24 cellular contexts compared by ENCODE assay signal in genomic region chr9:121503443-121503842, GRCh38. TPM values are rescaled to one million over a fixed set of nuclear protein-coding genes. Genes with fewer than 3 reads are reported as not detected.
DNase-seq lines count a peak whose midpoint lies in the region; ATAC-seq, FAIRE-seq and TF ChIP-seq lines count a peak whose summit lies in the region.
"Had no signal": no experiment of that assay in that cellular context is flagged by ENCODE, and none has a peak within 500 bp of the region (broad histone marks: within the 10 kb centered on the region; RNA-seq: fewer than 3 reads in every experiment).

No MANE protein-coding gene starts in this region.

- H3K4me1 ChIP-seq in SK-N-SH (ENCODE audit: control insufficient read depth in 1 of 2, insufficient read depth in 2 of 2, low read depth in 1 of 2, low read length in 1 of 2): peaks cover 5 to 37% of the 10 kb centered on the region in 2 experiments; a peak in 3 of 4 replicates
- peaks cover 9% of the 10 kb centered on the region for H3K4me1 ChIP-seq in CD8-positive, alpha-beta T cell (ENCODE audit: insufficient read depth, low read length)

- POLR2A ChIA-PET in SK-N-SH (lab: Yijun Ruan, JAX): interaction anchor here (1.2 kb wide), 1 partner anchor 26 kb away, joined by 4 read pairs; no protein-coding TSS in a partner anchor
- POLR2A ChIA-PET in CD8-positive, alpha-beta T cell (lab: Charles Lee): no interaction called here

- no peak for FAIRE-seq in HTR-8/SVneo (lab: Jason Lieb, UNC)
- FAIRE-seq: HepG2 had no signal

- H3K36me3 ChIP-seq in SK-N-SH (replicated peaks in 1 of 2; ENCODE audit: control insufficient read depth in 1 of 2, insufficient read depth in 2 of 2, low read length in 1 of 2): no peaks in the 10 kb centered on the region
- H3K36me3 ChIP-seq in CD8-positive, alpha-beta T cell (ENCODE audit: insufficient read depth, low read length): no peaks in the 10 kb centered on the region
- H3K36me3 ChIP-seq: cardiac muscle cell, neural progenitor cell, upper lobe of left lung had no signal

- peaks cover 7% of the 10 kb centered on the region for H3F3A ChIP-seq in SK-N-SH (replicated peaks; ENCODE audit: insufficient read depth)

- peak overlapping the region; percentile 2 for H3K27ac Mint-ChIP-seq in endothelial cell (ENCODE audit: unreplicated experiment)
- peak overlapping the region; percentile 84 for H3K27ac Mint-ChIP-seq in osteocyte (ENCODE audit: unreplicated experiment)
- no peak overlapping the region for H3K27ac Mint-ChIP-seq in CD8-positive, alpha-beta T cell
- H3K27ac Mint-ChIP-seq: activated CD4-positive, alpha-beta memory T cell treated with anti-CD3 and anti-CD28 coated beads for 36 hours; WTC11 had no signal

- intact Hi-C loops in CD8-positive, alpha-beta T cell (cut with DNase I, micrococcal nuclease): no loop called here

- no peak for TF ChIP-seq EP300 in SK-N-SH (IDR thresholded peaks at IDR 0.05; ENCODE audit: borderline replicate concordance in 1 of 2, low read depth in 1 of 2, low read length in 1 of 2)

- ATAC-seq in CD8-positive, alpha-beta T cell: no peak
- ATAC-seq: HepG2, left cardiac atrium, Right ventricle myocardium inferior, WTC11 had no signal

- H3K36me3 Mint-ChIP-seq in endothelial cell (ENCODE audit: low read depth, unreplicated experiment) (no peaks in the 10 kb centered on the region), osteocyte (ENCODE audit: unreplicated experiment) (no peaks in the 10 kb centered on the region)
- H3K36me3 Mint-ChIP-seq in CD8-positive, alpha-beta T cell: no peaks in the 10 kb centered on the region
- H3K36me3 Mint-ChIP-seq: activated CD4-positive, alpha-beta memory T cell treated with anti-CD3 and anti-CD28 coated beads for 36 hours; neural progenitor cell; WTC11 had no signal

- peak overlapping the region; percentile 47; the same call in 1 of the 2 replicates for H3K4me2 ChIP-seq in SK-N-SH
- H3K4me2 ChIP-seq: neural progenitor cell had no signal

- peak; percentile 58 for DNase-seq in EH (ENCODE audit: low read depth)
- DNase-seq in SK-N-SH: peak; percentile 60
- DNase-seq in endothelial cell (ENCODE audit: low spot score): no peak
- DNase-seq in osteocyte (ENCODE audit: extremely low spot score, unreplicated experiment): no peak
- DNase-seq in CD8-positive, alpha-beta T cell: no peak
- DNase-seq in NCI-H446 (lab: John Stamatoyannopoulos, UW): no peak
- DNase-seq in mesenteric fat pad (ENCODE audit: low spot score): no peak
- no peak for DNase-seq in HTR-8/SVneo (ENCODE audit: insufficient read length, low spot score)
- DNase-seq: activated CD4-positive, alpha-beta memory T cell treated with anti-CD3 and anti-CD28 coated beads for 36 hours; AML-193; erythroblast; left cardiac atrium; NCI-H1417 treated with DMSO at 0.1 percent for 48 hours; NCI-H2171; NCI-H526 treated with DMSO at 0.1 percent for 48 hours; stimulated activated naive CD4-positive, alpha-beta T cell treated with Interleukin-2 at 50 U/mL for 16 hours; T-helper 1 cell; upper lobe of left lung had no signal

- peaks cover 2% of the 10 kb centered on the region for H3K27me3 Mint-ChIP-seq in endothelial cell (ENCODE audit: unreplicated experiment)
- H3K27me3 Mint-ChIP-seq in osteocyte (ENCODE audit: unreplicated experiment): peaks cover 29% of the 10 kb centered on the region
- H3K27me3 Mint-ChIP-seq in CD8-positive, alpha-beta T cell (ENCODE audit: low read depth): peaks cover 35% of the 10 kb centered on the region

- H3K9ac ChIP-seq in SK-N-SH: no peak overlapping the region
- H3K9ac ChIP-seq: neural progenitor cell had no signal

- WGBS in SK-N-SH (ENCODE audit: low lambda C conversion rate): 26% methylated on average over 3 of the region's 3 CpGs

- no peak overlapping the region for H3K4me3 Mint-ChIP-seq in endothelial cell (ENCODE audit: unreplicated experiment)
- peak overlapping the region; percentile 38 for H3K4me3 Mint-ChIP-seq in osteocyte (ENCODE audit: unreplicated experiment)
- H3K4me3 Mint-ChIP-seq in CD8-positive, alpha-beta T cell: no peak overlapping the region
- H3K4me3 Mint-ChIP-seq: activated CD4-positive, alpha-beta memory T cell treated with anti-CD3 and anti-CD28 coated beads for 36 hours; WTC11 had no signal

- H3K4me3 ChIP-seq in SK-N-SH (ENCODE audit: low read depth in 2 of 2, low read length in 1 of 2): no peak overlapping the region
- H3K4me3 ChIP-seq in CD8-positive, alpha-beta T cell (ENCODE audit: low read depth, low read length): no peak overlapping the region
- H3K4me3 ChIP-seq: cardiac muscle cell, neural progenitor cell, upper lobe of left lung had no signal

- peaks cover 27% of the 10 kb centered on the region for H3K4me1 Mint-ChIP-seq in endothelial cell (ENCODE audit: unreplicated experiment)
- H3K4me1 Mint-ChIP-seq in osteocyte (ENCODE audit: unreplicated experiment): peaks cover 49% of the 10 kb centered on the region
- peaks cover 15% of the 10 kb centered on the region for H3K4me1 Mint-ChIP-seq in CD8-positive, alpha-beta T cell (ENCODE audit: low read depth)

- H3K9me3 Mint-ChIP-seq in endothelial cell (ENCODE audit: unreplicated experiment) (no peaks in the 10 kb centered on the region), osteocyte (ENCODE audit: unreplicated experiment) (no peaks in the 10 kb centered on the region)
- H3K9me3 Mint-ChIP-seq in CD8-positive, alpha-beta T cell: no peaks in the 10 kb centered on the region
- H3K9me3 Mint-ChIP-seq: activated CD4-positive, alpha-beta memory T cell treated with anti-CD3 and anti-CD28 coated beads for 36 hours; neural progenitor cell; WTC11 had no signal

- H3K27me3 ChIP-seq in SK-N-SH (ENCODE audit: insufficient read depth): no peaks in the 10 kb centered on the region
- H3K27me3 ChIP-seq in CD8-positive, alpha-beta T cell (ENCODE audit: insufficient read depth, low read length): peaks cover 12% of the 10 kb centered on the region
- H3K27me3 ChIP-seq: upper lobe of left lung had no signal

- H3K27ac ChIP-seq in SK-N-SH (ENCODE audit: low read depth in 2 of 2, low read length in 1 of 2): peak overlapping the region; percentile 70 to 84
- no peak overlapping the region for H3K27ac ChIP-seq in CD8-positive, alpha-beta T cell (ENCODE audit: low read depth, low read length)
- H3K27ac ChIP-seq: cardiac muscle cell, neural progenitor cell had no signal

- H4K20me1 ChIP-seq in SK-N-SH (ENCODE audit: insufficient read depth): no peaks in the 10 kb centered on the region

- H3K79me2 ChIP-seq in SK-N-SH (ENCODE audit: insufficient read depth): no peaks in the 10 kb centered on the region

- CTCF ChIA-PET in SK-N-SH (lab: Yijun Ruan, JAX): interaction anchor here (0.8 to 1.4 kb wide), 5 partner anchors 35 to 118 kb away, joined by 3 to 5 read pairs (median 3); no protein-coding TSS in a partner anchor
- CTCF ChIA-PET in CD8-positive, alpha-beta T cell (lab: Charles Lee): no interaction called here

- TF ChIP-seq RAD21 in SK-N-SH (IDR thresholded peaks at IDR 0.05; ENCODE audit: low read length): no peak

- no peak for TF ChIP-seq CTCF in SK-N-SH (IDR thresholded peaks at IDR 0.05)
- no peak for TF ChIP-seq CTCF in endothelial cell (IDR thresholded peaks at IDR 0.05; ENCODE audit: unreplicated experiment)
- no peak for TF ChIP-seq CTCF in osteocyte (IDR thresholded peaks at IDR 0.05)
- no peak for TF ChIP-seq CTCF in CD8-positive, alpha-beta T cell (IDR thresholded peaks at IDR 0.05)

- H2AFZ ChIP-seq in SK-N-SH (ENCODE audit: low read depth): 0 out of 2 replicates have a peak overlapping the region, but pooled peaks have one; percentile 43
- H2AFZ ChIP-seq: neural progenitor cell had no signal

- H3K9me2 ChIP-seq in SK-N-SH: no peaks in the 10 kb centered on the region

- H3K9me3 ChIP-seq in SK-N-SH: no peaks in the 10 kb centered on the region
- H3K9me3 ChIP-seq in CD8-positive, alpha-beta T cell (ENCODE audit: low read length): no peaks in the 10 kb centered on the region
- H3K9me3 ChIP-seq: upper lobe of left lung had no signal

TF ChIP-seq in SK-N-SH, 30 proteins besides CTCF, POLR2A, EP300 and RAD21:
- TF ChIP-seq RFX5 (IDR thresholded peaks at IDR 0.05; ENCODE audit: low read length) (no peak), TCF12 (IDR thresholded peaks at IDR 0.05) (peak; percentile 82)

RNA-seq across cellular contexts. Expression of gene GGTA1, which starts 3.8 kb away (rescaled TPM):
- polyA plus RNA-seq in SK-N-SH (2012; rRNA removed): 0.03 and 0.11 TPM in 2 replicates
- polyA plus RNA-seq in SK-N-SH (2012; cell fraction: cytosol; rRNA removed): 0.17 and 0.29 TPM in 2 replicates
- not detected in 2 replicates for polyA plus RNA-seq in SK-N-SH (2012; cell fraction: nucleus; rRNA removed)
- total RNA-seq in endothelial cell (ENCODE audit: unreplicated experiment) (19.7 TPM), osteocyte (0.64 and 1.1 TPM in 2 replicates), mesenteric fat pad (6.0 TPM)
- not detected for total RNA-seq in CD8-positive, alpha-beta T cell
- total RNA-seq: activated CD4-positive, alpha-beta memory T cell treated with anti-CD3 and anti-CD28 coated beads for 36 hours; cardiac muscle cell; HepG2; OCI-LY7; WTC11 had no signal
- polyA plus RNA-seq: HepG2 had no signal

Comparison
In these comparisons a context has a peak if more than half of its experiments do, and no peak if none do; other contexts are left out.
1. DNase-seq: peak in EH (single experiment) and SK-N-SH (single experiment); none in endothelial cell (single experiment), osteocyte (single experiment), CD8-positive, alpha-beta T cell (0 of 7), NCI-H446 (0 of 2), mesenteric fat pad (single experiment) and HTR-8/SVneo (single experiment).